ENCODE assay signal across 8 cellular contexts in genomic region chr15:99925661-99926461, GRCh38.
DNase-seq lines count a peak whose midpoint lies in the region; ATAC-seq and TF ChIP-seq lines count a peak whose summit lies in the region.

No MANE protein-coding gene starts in this region.

- in situ Hi-C loops in astrocyte of the cerebellum (cut with HindIII; ENCODE audit: low sequenced_read_pairs): no loop called here

- peak; percentile 38 for DNase-seq in AG20443 (ENCODE audit: low spot score)
- peak; percentile 68 to 79 (median 73) for DNase-seq in T-helper 1 cell
- no peak for DNase-seq in astrocyte of the cerebellum (ENCODE audit: low read depth)
- DNase-seq in stimulated activated CD4-positive, alpha-beta T cell treated with anti-CD3 and anti-CD28 coated beads, Interleukin-12 subunit alpha, Interleukin-12 subunit beta, amount 100 ng/mL, for 48 hours (ENCODE audit: low read depth in 2 of 3, low spot score in 1 of 3): peak; percentile 37 to 54 (median 38)
- DNase-seq in dedifferentiated amniotic fluid mesenchymal stem cell (ENCODE audit: extremely low spot score): no peak
- DNase-seq in DMS153 (lab: John Stamatoyannopoulos, UW): no peak

- TF ChIP-seq CTCF in astrocyte of the cerebellum (IDR thresholded peaks at IDR 0.05; ENCODE audit: low read depth, low read length, missing control alignments): no peak

- peak overlapping the region; percentile 33 for H3K4me3 ChIP-seq in astrocyte of the cerebellum (ENCODE audit: low read depth, low read length)
- H3K4me3 ChIP-seq in iPS-18c (ENCODE audit: insufficient read depth, low read depth, low read length): peak overlapping the region; percentile 46

- H3K9me3 ChIP-seq in iPS-18c (ENCODE audit: control insufficient read depth, insufficient read depth, low read length): no peaks in the 10 kb centered on the region

- ATAC-seq in HG02678 (IDR thresholded peaks at IDR 0.05; ENCODE audit: unreplicated experiment): peak; percentile 33

Comparison
In these comparisons a context has a peak if more than half of its experiments do, and no peak if none do; other contexts are left out.
1. DNase-seq: peak in AG20443 (single experiment), T-helper 1 cell (5 of 5) and stimulated activated CD4-positive, alpha-beta T cell treated with anti-CD3 and anti-CD28 coated beads, Interleukin-12 subunit alpha, Interleukin-12 subunit beta, amount 100 ng/mL, for 48 hours (3 of 3); none in astrocyte of the cerebellum (single experiment), dedifferentiated amniotic fluid mesenchymal stem cell (single experiment) and DMS153 (single experiment).